Comparison of ENCODE assay signal across 12 cellular contexts in genomic region chrX:154343620-154344019, GRCh38. TPM values are rescaled to one million over a fixed set of nuclear protein-coding genes. Genes with fewer than 3 reads are reported as not detected.
A peak's percentile ranks its signal among the peaks of the same experiment; 100 is the strongest.
DNase-seq lines count a peak whose midpoint lies in the region; ATAC-seq, FAIRE-seq and TF ChIP-seq lines count a peak whose summit lies in the region.
"Not testable (repeated sequence)": the region's sequence is repeated elsewhere in the genome, so short reads cannot be mapped to it uniquely, and the experiment has no call there.
"Had no signal": no experiment of that assay in that cellular context is flagged by ENCODE, and none has a peak within 500 bp of the region (broad histone marks: within the 10 kb centered on the region; RNA-seq: fewer than 3 reads in every experiment).

No MANE protein-coding gene starts in this region.

- H3K36me3 Mint-ChIP-seq in activated B cell treated with CpG ODN at 0.5 μM for 24 hours (ENCODE audit: low read depth), result not testable (repeated sequence)

- not testable (repeated sequence) for H3K27me3 ChIP-seq in gastrocnemius medialis

- not testable (repeated sequence) for H3K9me3 Mint-ChIP-seq in activated B cell treated with CpG ODN at 0.5 μM for 24 hours

- TF ChIP-seq POLR2A in gastrocnemius medialis (IDR thresholded peaks at IDR 0.05), result not testable (repeated sequence)

- H3K27me3 Mint-ChIP-seq in activated B cell treated with CpG ODN at 0.5 μM for 24 hours, result not testable (repeated sequence)

- FAIRE-seq in colon (lab: Jason Lieb, UNC), result peak; percentile 79

- intact Hi-C loops in activated B cell treated with CpG ODN at 0.5 μM for 24 hours (cut with micrococcal nuclease); gastrocnemius medialis (cut with DNase I; ENCODE audit: low total_unique reads): not testable (repeated sequence)

- DNase-seq in activated B cell treated with CpG ODN at 0.5 μM for 24 hours; left lobe of liver (ENCODE audit: low spot score); gastrocnemius medialis: not testable (repeated sequence)

- H3K9me3 ChIP-seq in gastrocnemius medialis, result not testable (repeated sequence)

- H3K36me3 ChIP-seq in gastrocnemius medialis, result not testable (repeated sequence)

- not testable (repeated sequence) for TF ChIP-seq CTCF in activated B cell treated with CpG ODN at 0.5 μM for 24 hours (IDR thresholded peaks at IDR 0.05); gastrocnemius medialis (IDR thresholded peaks at IDR 0.05 in 4 of 5, conservative IDR thresholded peaks at IDR 0.05 in 1 of 5)

- in situ Hi-C loops in gastrocnemius medialis (cut with MboI; ENCODE audit: low sequenced_read_pairs in 4 of 4), result not testable (repeated sequence)

- H3K4me3 ChIP-seq in gastrocnemius medialis, result not testable (repeated sequence)

- CTCF ChIA-PET in activated B cell treated with CpG ODN at 0.5 μM for 24 hours (lab: Charles Lee), result not testable (repeated sequence)

- POLR2A ChIA-PET in activated B cell treated with CpG ODN at 0.5 μM for 24 hours (lab: Charles Lee), result not testable (repeated sequence)

- not testable (repeated sequence) for H3K27ac ChIP-seq in gastrocnemius medialis

- H3K27ac Mint-ChIP-seq in activated B cell treated with CpG ODN at 0.5 μM for 24 hours, result not testable (repeated sequence)

- H3K4me1 Mint-ChIP-seq in activated B cell treated with CpG ODN at 0.5 μM for 24 hours, result peaks cover 11% of the 10 kb centered on the region

- not testable (repeated sequence) for H3K4me1 ChIP-seq in gastrocnemius medialis

- ATAC-seq in GM18867 (IDR thresholded peaks at IDR 0.05; ENCODE audit: unreplicated experiment) (peak; percentile 24), GM21825 (IDR thresholded peaks at IDR 0.05; ENCODE audit: unreplicated experiment) (peak; percentile 29), HG03175 (IDR thresholded peaks at IDR 0.05; ENCODE audit: unreplicated experiment) (peak; percentile 29), activated B cell treated with CpG ODN at 0.5 μM for 24 hours (ENCODE audit: low read depth) (peak; percentile 19), left lobe of liver (peak; percentile 41), gastrocnemius medialis (peak; percentile 23 to 28)

- H3K4me3 Mint-ChIP-seq in activated B cell treated with CpG ODN at 0.5 μM for 24 hours, result not testable (repeated sequence)

RNA-seq across cellular contexts. Expression of gene FLNA, which starts 30.8 kb away (rescaled TPM):
- total RNA-seq in activated B cell treated with CpG ODN at 0.5 μM for 24 hours (605 and 679 TPM in 2 replicates), left lobe of liver (76.6 TPM), gastrocnemius medialis (100 to 1,000 TPM in 1 of 4 donors, 10 to 100 TPM in 3; 23.9 to 128 (median 88.9) TPM)

RNA-seq across cellular contexts. Expression of gene EMD, which starts 35.5 kb away (rescaled TPM):
- total RNA-seq in activated B cell treated with CpG ODN at 0.5 μM for 24 hours (68.4 and 70.2 TPM in 2 replicates), left lobe of liver (19.5 TPM), gastrocnemius medialis (10 to 100 TPM; 36.2 to 61.5 (median 53.2) TPM)

RNA-seq across cellular contexts. Expression of gene TKTL1, which starts 48.0 kb away (rescaled TPM):
- total RNA-seq in activated B cell treated with CpG ODN at 0.5 μM for 24 hours, result not detected in 2 replicates
- not detected for total RNA-seq in left lobe of liver
- total RNA-seq in gastrocnemius medialis, result under 1 TPM in 3 of 4 donors, not detected in 1; 0.09 to 0.36 (median 0.10) TPM
- total RNA-seq: vagina had no signal

RNA-seq across cellular contexts. Expression of gene TEX28, which starts 48.7 kb away (rescaled TPM):
- not detected in 2 replicates for total RNA-seq in activated B cell treated with CpG ODN at 0.5 μM for 24 hours
- not detected for total RNA-seq in left lobe of liver
- total RNA-seq in gastrocnemius medialis, result not detected
- total RNA-seq: epithelial cell of proximal tubule; OCI-LY7; SJCRH30; T-helper 2 cell treated with Interferon-gamma antibody and Interleukin-4, amounts not matched to agents 100 ng/mL and 5 ng/mL, for 36 hours; vagina had no signal

RNA-seq across cellular contexts. Expression of gene RPL10, which starts 54.6 kb away (rescaled TPM):
- total RNA-seq in activated B cell treated with CpG ODN at 0.5 μM for 24 hours (5,113 and 5,534 TPM in 2 replicates), left lobe of liver (1,085 TPM), gastrocnemius medialis (1,000 to 10,000 TPM; 3,899 to 6,066 (median 5,720) TPM)
